8 cellular contexts compared by ENCODE assay signal in the genomic region with DNA sequence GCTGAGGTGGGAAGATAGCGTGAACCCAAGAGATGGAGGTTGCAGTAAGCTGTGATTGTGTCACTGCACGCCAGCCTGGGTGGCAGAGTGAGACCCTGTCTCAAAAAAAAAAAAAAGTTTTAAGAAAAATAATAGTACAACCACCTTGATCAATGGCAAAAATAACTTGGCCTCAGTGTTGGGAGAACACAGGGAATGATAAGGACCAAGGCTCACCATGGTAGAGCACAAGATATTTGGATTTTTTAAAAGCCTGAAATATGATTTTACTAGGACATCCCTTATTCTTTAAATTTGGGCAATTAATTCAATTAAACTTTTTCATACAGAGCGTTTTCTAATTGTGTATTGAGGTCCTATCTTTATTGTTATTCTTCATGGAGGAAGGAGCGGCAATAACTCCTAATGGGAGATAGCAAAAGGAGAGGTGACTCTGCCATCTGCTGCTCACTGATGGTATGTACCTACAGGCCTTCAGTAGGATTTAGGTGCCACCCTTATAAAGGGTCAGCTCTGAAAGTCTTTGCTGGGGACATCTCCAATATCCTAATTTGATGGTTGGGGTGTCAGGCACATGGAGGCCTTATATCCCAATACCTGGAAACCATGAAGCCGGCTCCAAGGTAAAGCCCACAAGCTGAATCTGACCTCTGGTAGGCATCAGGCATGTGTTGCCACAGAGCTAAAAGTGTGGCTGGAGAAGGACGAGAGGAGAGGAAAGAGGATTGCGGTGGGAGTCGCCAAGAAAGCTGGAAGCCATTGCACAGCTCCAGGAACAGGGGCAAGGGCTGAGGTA. TPM values are rescaled to one million over a fixed set of nuclear protein-coding genes. Genes with fewer than 3 reads are reported as not detected.
DNase-seq lines count a peak whose midpoint lies in the region; ATAC-seq and TF ChIP-seq lines count a peak whose summit lies in the region.

No MANE protein-coding gene starts in this region.

- peaks cover 12% of the 10 kb centered on the region for H3K27me3 Mint-ChIP-seq in CD4-positive, CD25-positive, alpha-beta regulatory T cell

- no peaks in the 10 kb centered on the region for H3K36me3 Mint-ChIP-seq in CD4-positive, CD25-positive, alpha-beta regulatory T cell

- 53 to 68% (median 58%) methylated on average over 8 of the region's 8 CpGs for WGBS in adrenal gland, 4 donors
- WGBS in hepatocyte (ENCODE audit: low lambda C conversion rate, missing lambda C conversion rate), result 50% methylated on average over 8 of the region's 8 CpGs
- WGBS in smooth muscle cell (ENCODE audit: low lambda C conversion rate), result 62% methylated on average over 8 of the region's 8 CpGs

- H2AFZ ChIP-seq in hepatocyte, result no peak overlapping the region
- H2AFZ ChIP-seq in smooth muscle cell (ENCODE audit: low read depth), result no peak overlapping the region

- no peaks in the 10 kb centered on the region for H3K4me1 Mint-ChIP-seq in CD4-positive, CD25-positive, alpha-beta regulatory T cell

- H4K20me1 ChIP-seq in hepatocyte (ENCODE audit: insufficient read depth, poor library complexity, severe bottlenecking), result no peaks in the 10 kb centered on the region
- H4K20me1 ChIP-seq in smooth muscle cell (ENCODE audit: low read depth), result no peaks in the 10 kb centered on the region

- H3K4me2 ChIP-seq in hepatocyte (no peak overlapping the region), smooth muscle cell (no peak overlapping the region)

- H3K27me3 ChIP-seq in CD4-positive, CD25-positive, alpha-beta regulatory T cell (ENCODE audit: control insufficient read depth, insufficient read depth, low read length), result no peaks in the 10 kb centered on the region
- no peaks in the 10 kb centered on the region for H3K27me3 ChIP-seq in adrenal gland
- no peaks in the 10 kb centered on the region for H3K27me3 ChIP-seq in hepatocyte
- no peaks in the 10 kb centered on the region for H3K27me3 ChIP-seq in smooth muscle cell (ENCODE audit: low read depth)

- no peak for ATAC-seq in CD4-positive, CD25-positive, alpha-beta regulatory T cell (ENCODE audit: low read depth in 2 of 2)
- ATAC-seq in HG03457 (IDR thresholded peaks at IDR 0.05; ENCODE audit: unreplicated experiment) (no peak), GM21515 (IDR thresholded peaks at IDR 0.05; ENCODE audit: unreplicated experiment) (no peak)

- no peak overlapping the region for H3K4me3 ChIP-seq in CD4-positive, CD25-positive, alpha-beta regulatory T cell (ENCODE audit: low read depth, low read length)
- H3K4me3 ChIP-seq in adrenal gland, result no peak overlapping the region
- H3K4me3 ChIP-seq in hepatocyte, result no peak overlapping the region
- no peak overlapping the region for H3K4me3 ChIP-seq in smooth muscle cell

- no peaks in the 10 kb centered on the region for H3K4me1 ChIP-seq in CD4-positive, CD25-positive, alpha-beta regulatory T cell (ENCODE audit: control insufficient read depth, insufficient read depth, low read length, poor library complexity, severe bottlenecking)
- H3K4me1 ChIP-seq in adrenal gland (replicated peaks in 1 of 2) (no peaks in the 10 kb centered on the region), hepatocyte (ENCODE audit: insufficient read depth) (no peaks in the 10 kb centered on the region), smooth muscle cell (ENCODE audit: low read depth) (no peaks in the 10 kb centered on the region)

- no peak overlapping the region for H3K27ac ChIP-seq in CD4-positive, CD25-positive, alpha-beta regulatory T cell (ENCODE audit: insufficient read depth, low read length, poor library complexity, severe bottlenecking)
- H3K27ac ChIP-seq in adrenal gland (no peak overlapping the region), hepatocyte (no peak overlapping the region), smooth muscle cell (ENCODE audit: low read depth) (no peak overlapping the region)

- peak in 2 of 3 donors; percentile 18 to 46 for DNase-seq in CD4-positive, CD25-positive, alpha-beta regulatory T cell
- DNase-seq in H4 (ENCODE audit: low spot score) (peak; percentile 49), NCI-H69 (lab: John Stamatoyannopoulos, UW) (peak; percentile 75), adrenal gland (peak; percentile 24 to 73 (median 46)), hepatocyte (ENCODE audit: low spot score) (peak; percentile 72), smooth muscle cell (lab: John Stamatoyannopoulos, UW; ENCODE audit: unreplicated experiment) (no peak)

- no peak overlapping the region for H3K4me3 Mint-ChIP-seq in CD4-positive, CD25-positive, alpha-beta regulatory T cell

- no peaks in the 10 kb centered on the region for H3K9me2 ChIP-seq in hepatocyte (replicated peaks; ENCODE audit: insufficient read depth)

- H3K9me3 Mint-ChIP-seq in CD4-positive, CD25-positive, alpha-beta regulatory T cell, result peaks cover 0 to 2% (median 0%) of the 10 kb centered on the region in 7 donors

- H3K79me2 ChIP-seq in hepatocyte, result no peaks in the 10 kb centered on the region
- H3K79me2 ChIP-seq in smooth muscle cell (ENCODE audit: low read depth), result no peaks in the 10 kb centered on the region

- TF ChIP-seq POLR2A in adrenal gland (IDR thresholded peaks at IDR 0.05), result no peak

- H3K27ac Mint-ChIP-seq in CD4-positive, CD25-positive, alpha-beta regulatory T cell, result peak overlapping the region in 1 of 3 donors; percentile 78

- no peaks in the 10 kb centered on the region for H3K9me3 ChIP-seq in CD4-positive, CD25-positive, alpha-beta regulatory T cell (ENCODE audit: control insufficient read depth in 2 of 2, low read length in 2 of 2)
- H3K9me3 ChIP-seq in adrenal gland (replicated peaks in 1 of 3) (no peaks in the 10 kb centered on the region), hepatocyte (ENCODE audit: low read depth) (no peaks in the 10 kb centered on the region), smooth muscle cell (replicated peaks; ENCODE audit: low read depth) (no peaks in the 10 kb centered on the region)

- TF ChIP-seq CTCF in adrenal gland (IDR thresholded peaks at IDR 0.05) (peak; percentile 41 to 86 (median 71)), hepatocyte (IDR thresholded peaks at IDR 0.05; ENCODE audit: poor library complexity) (peak; percentile 82), smooth muscle cell (IDR thresholded peaks at IDR 0.05; ENCODE audit: borderline replicate concordance, insufficient read depth, poor library complexity, severe bottlenecking) (peak; percentile 70)

- H3K9ac ChIP-seq in smooth muscle cell (ENCODE audit: low read depth), result no peak overlapping the region

- H3F3A ChIP-seq in smooth muscle cell (ENCODE audit: low read depth), result no peaks in the 10 kb centered on the region

- intact Hi-C loops in adrenal gland (cut with DNase I), result loop anchor here in 1 of 2 donors (10.0 kb wide), 1 partner anchor 116 kb away; no protein-coding TSS in a partner anchor

- no peaks in the 10 kb centered on the region for H3K36me3 ChIP-seq in CD4-positive, CD25-positive, alpha-beta regulatory T cell (ENCODE audit: control insufficient read depth, insufficient read depth, low read length)
- H3K36me3 ChIP-seq in adrenal gland (replicated peaks in 1 of 2), result no peaks in the 10 kb centered on the region
- H3K36me3 ChIP-seq in hepatocyte (replicated peaks; ENCODE audit: insufficient read depth, low read depth), result no peaks in the 10 kb centered on the region
- H3K36me3 ChIP-seq in smooth muscle cell (ENCODE audit: low read depth), result no peaks in the 10 kb centered on the region

RNA-seq across cellular contexts. Expression of a gene that starts 21.9 kb away (rescaled TPM):
- 11.8 TPM for total RNA-seq in CD4-positive, CD25-positive, alpha-beta regulatory T cell
- 10 to 100 TPM; 16.3 to 20.1 (median 18.5) TPM for polyA plus RNA-seq in CD4-positive, CD25-positive, alpha-beta regulatory T cell
- total RNA-seq in H4 (2014; rRNA removed; shearing (Covaris generic)), result 18.7 and 20.3 TPM in 2 replicates
- total RNA-seq in adrenal gland, result 10 to 100 TPM in 3 of 8 donors, 1 to 10 TPM in 5; 5.4 to 13.6 (median 9.7) TPM
- polyA plus RNA-seq in adrenal gland, result 10 to 100 TPM in 1 of 3 donors, 1 to 10 TPM in 2; 3.5 to 14.1 (median 5.6) TPM
- total RNA-seq in hepatocyte, result 10.8 and 11.0 TPM in 2 replicates
- polyA plus RNA-seq in hepatocyte, result 8.3 and 13.8 TPM in 2 replicates
- 20.4 and 21.0 TPM in 2 replicates for total RNA-seq in smooth muscle cell
- polyA plus RNA-seq in smooth muscle cell, result 17.2 and 33.9 TPM in 2 replicates
